In the genomic region with DNA sequence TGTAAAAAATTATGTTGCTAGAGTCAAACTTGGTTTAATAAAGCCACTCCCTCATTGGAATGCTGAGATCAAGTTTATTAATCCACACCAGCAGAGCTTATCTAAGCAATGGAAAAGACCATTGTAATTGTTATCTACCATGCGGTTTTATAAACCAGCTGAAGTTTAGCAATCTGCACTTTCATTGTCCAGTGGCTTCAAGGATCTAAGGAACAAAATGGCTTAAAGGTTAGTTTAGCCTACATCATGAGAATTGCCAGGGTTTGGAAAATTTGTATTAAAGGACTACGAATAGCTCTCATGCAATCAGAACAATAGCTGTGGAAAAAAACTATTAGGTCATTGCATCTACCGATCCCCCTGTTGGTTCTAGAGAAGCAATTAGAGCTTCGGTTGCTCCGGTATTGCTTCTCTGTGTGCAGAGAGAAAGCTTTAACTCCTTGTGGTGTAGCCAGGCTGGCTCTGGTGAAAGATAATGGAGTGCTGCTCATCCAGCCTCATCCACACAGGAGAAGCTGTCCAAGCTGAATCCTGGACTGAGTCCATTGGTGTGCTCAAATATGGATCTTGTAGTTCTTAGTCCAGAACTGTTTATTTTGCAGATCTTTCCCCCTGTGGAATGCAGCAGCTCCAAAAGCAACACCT, we compare ENCODE assay signal across 27 cellular contexts.
A peak's percentile ranks its signal among the peaks of the same experiment; 100 is the strongest.
DNase-seq lines count a peak whose midpoint lies in the region; ATAC-seq, FAIRE-seq and TF ChIP-seq lines count a peak whose summit lies in the region.
"Had no signal": no experiment of that assay in that cellular context is flagged by ENCODE, and none has a peak within 500 bp of the region (broad histone marks: within the 10 kb centered on the region; RNA-seq: fewer than 3 reads in every experiment).

No MANE protein-coding gene starts in this region.

- H3K36me3 ChIP-seq in astrocyte (ENCODE audit: insufficient read depth, low read length), result no peaks in the 10 kb centered on the region
- H3K36me3 ChIP-seq in stomach smooth muscle (ENCODE audit: control insufficient read depth in 2 of 2, insufficient read depth in 2 of 2, low read length in 2 of 2), result no peaks in the 10 kb centered on the region
- H3K36me3 ChIP-seq: heart left ventricle, ovary, upper lobe of right lung had no signal

- DNase-seq in NCI-H2227 (lab: John Stamatoyannopoulos, UW; ENCODE audit: unreplicated experiment) (peak; percentile 7), NCI-H2227 treated with DMSO at 0.1 percent for 48 hours (lab: John Stamatoyannopoulos, UW) (no peak), astrocyte (ENCODE audit: low read depth) (peak; percentile 22), left ventricle myocardium superior (no peak), MV-4-11 (lab: John Stamatoyannopoulos, UW) (no peak), NCI-H1694 treated with DMSO at 0.1 percent for 48 hours (lab: John Stamatoyannopoulos, UW) (no peak)
- no peak for DNase-seq in activated T-cell treated with anti-CD3 and anti-CD28 coated beads, Interleukin-2, amount 50 U/mL, for 1 hour
- DNase-seq: activated CD4-positive, alpha-beta T cell treated with anti-CD3 and anti-CD28 coated beads, Interleukin-2, amount 10 ng/mL, durations not matched to agents 24 days and 14 days; activated effector memory CD4-positive, alpha-beta T cell treated with Interleukin-2 at 50 U/mL for 16 hours; endodermal cell; GF-D8; H7; heart left ventricle; immature natural killer cell; naive B cell; NCI-H1694; NCI-H510A; ovary; SHP77 treated with DMSO at 0.1 percent for 48 hours; stimulated activated CD4-positive, alpha-beta T cell treated with anti-CD3 and anti-CD28 coated beads, Interleukin-2, amount 100 ng/mL, for 48 hours; T-cell; upper lobe of right lung had no signal

- H3K9me3 ChIP-seq in astrocyte (ENCODE audit: insufficient read depth, low read depth, low read length) (no peaks in the 10 kb centered on the region), stomach smooth muscle (ENCODE audit: control insufficient read depth in 2 of 2, low read length in 2 of 2) (no peaks in the 10 kb centered on the region)
- H3K9me3 ChIP-seq: BLaER1 treated with 17β-estradiol and CSF1 and Interleukin-3, amounts not matched to agents 10 nM and 100 nM; heart left ventricle; ovary; upper lobe of right lung had no signal

- H3K4me2 ChIP-seq in astrocyte (ENCODE audit: low read length), result no peak overlapping the region
- H3K4me2 ChIP-seq: BLaER1 treated with 17β-estradiol and CSF1 and Interleukin-3, amounts not matched to agents 10 nM and 100 nM had no signal

- H3K27me3 Mint-ChIP-seq in astrocyte (ENCODE audit: low read depth, unreplicated experiment), result no peaks in the 10 kb centered on the region
- H3K27me3 Mint-ChIP-seq: activated CD4-positive, alpha-beta T cell treated with anti-CD3 and anti-CD28 coated beads, Interleukin-2, amount 10 ng/mL, durations not matched to agents 24 days and 14 days; naive B cell; stimulated activated naive CD8-positive, alpha-beta T cell treated with anti-CD3 and anti-CD28 coated beads, Interleukin-15, Interleukin-2, amounts not matched to agents 100 ng/mL and 50 ng/mL, for 24 hours; T-cell had no signal

- H3K27me3 ChIP-seq in astrocyte (ENCODE audit: insufficient read depth, low read length) (no peaks in the 10 kb centered on the region), stomach smooth muscle (ENCODE audit: control insufficient read depth in 1 of 2, insufficient read depth in 2 of 2, low read length in 2 of 2) (no peaks in the 10 kb centered on the region)
- H3K27me3 ChIP-seq: BLaER1 treated with 17β-estradiol and CSF1 and Interleukin-3, amounts not matched to agents 10 nM and 100 nM; heart left ventricle; ovary; upper lobe of right lung had no signal

- ATAC-seq in left ventricle myocardium superior, result peak; percentile 47
- ATAC-seq: T-cell, upper lobe of right lung had no signal

- intact Hi-C loops in left ventricle myocardium superior (cut with micrococcal nuclease), result no loop called here

- no peak for TF ChIP-seq CTCF in astrocyte (IDR thresholded peaks at IDR 0.05; ENCODE audit: insufficient read depth, low read depth, low read length)

- no peak overlapping the region for H3K9ac ChIP-seq in astrocyte (ENCODE audit: low read length)
- no peak overlapping the region for H3K9ac ChIP-seq in stomach smooth muscle (ENCODE audit: low read length in 2 of 2)
- H3K9ac ChIP-seq: BLaER1 treated with 17β-estradiol and CSF1 and Interleukin-3, amounts not matched to agents 10 nM and 100 nM had no signal

- H3K27ac ChIP-seq in astrocyte (ENCODE audit: low read depth, low read length), result no peak overlapping the region
- H3K27ac ChIP-seq in stomach smooth muscle (ENCODE audit: low read length), result no peak overlapping the region
- H3K27ac ChIP-seq: BLaER1 treated with 17β-estradiol and CSF1 and Interleukin-3, amounts not matched to agents 10 nM and 100 nM; heart left ventricle; ovary; skin epidermis; upper lobe of right lung had no signal

- no peaks in the 10 kb centered on the region for H4K20me1 ChIP-seq in astrocyte (ENCODE audit: insufficient read depth, low read length)
- H4K20me1 ChIP-seq: BLaER1 treated with 17β-estradiol and CSF1 and Interleukin-3, amounts not matched to agents 10 nM and 100 nM had no signal

- H3K9me3 Mint-ChIP-seq in astrocyte (ENCODE audit: unreplicated experiment), result peaks cover 4% of the 10 kb centered on the region
- H3K9me3 Mint-ChIP-seq: endodermal cell, naive B cell had no signal

- no peaks in the 10 kb centered on the region for H3K36me3 Mint-ChIP-seq in astrocyte (ENCODE audit: low read depth, unreplicated experiment)

- H3K4me1 Mint-ChIP-seq in astrocyte (ENCODE audit: low read depth, unreplicated experiment), result peaks cover 3% of the 10 kb centered on the region
- H3K4me1 Mint-ChIP-seq: activated CD4-positive, alpha-beta T cell treated with anti-CD3 and anti-CD28 coated beads, Interleukin-2, amount 10 ng/mL, durations not matched to agents 24 days and 14 days; immature natural killer cell; naive B cell; T-cell had no signal

- H3K4me1 ChIP-seq in astrocyte (ENCODE audit: insufficient read depth, low read length), result peaks cover 8% of the 10 kb centered on the region
- H3K4me1 ChIP-seq in stomach smooth muscle (ENCODE audit: control insufficient read depth, insufficient read depth, low read length), result no peaks in the 10 kb centered on the region
- H3K4me1 ChIP-seq: BLaER1 treated with 17β-estradiol and CSF1 and Interleukin-3, amounts not matched to agents 10 nM and 100 nM; upper lobe of right lung had no signal

- H3K27ac Mint-ChIP-seq in astrocyte (ENCODE audit: unreplicated experiment), result no peak overlapping the region
- H3K27ac Mint-ChIP-seq: activated CD4-positive, alpha-beta T cell treated with anti-CD3 and anti-CD28 coated beads, Interleukin-2, amount 10 ng/mL, durations not matched to agents 24 days and 14 days; endodermal cell; immature natural killer cell; stimulated activated naive CD8-positive, alpha-beta T cell treated with anti-CD3 and anti-CD28 coated beads, Interleukin-15, Interleukin-2, amounts not matched to agents 100 ng/mL and 50 ng/mL, for 24 hours; T-cell had no signal

- no peak overlapping the region for H2AFZ ChIP-seq in astrocyte (ENCODE audit: low read depth, low read length)

- H3K4me3 Mint-ChIP-seq in astrocyte (ENCODE audit: unreplicated experiment), result no peak overlapping the region
- H3K4me3 Mint-ChIP-seq: activated CD4-positive, alpha-beta T cell treated with anti-CD3 and anti-CD28 coated beads, Interleukin-2, amount 10 ng/mL, durations not matched to agents 24 days and 14 days; endodermal cell; immature natural killer cell; naive B cell; stimulated activated naive CD8-positive, alpha-beta T cell treated with anti-CD3 and anti-CD28 coated beads, Interleukin-15, Interleukin-2, amounts not matched to agents 100 ng/mL and 50 ng/mL, for 24 hours; T-cell had no signal

- no peaks in the 10 kb centered on the region for H3K79me2 ChIP-seq in astrocyte (ENCODE audit: insufficient read depth, low read length)

- no peak overlapping the region for H3K4me3 ChIP-seq in astrocyte (ENCODE audit: insufficient read depth, low read depth, low read length)
- peak overlapping the region; percentile 47 to 55 for H3K4me3 ChIP-seq in stomach smooth muscle (ENCODE audit: low read length in 2 of 2)
- H3K4me3 ChIP-seq: BLaER1 treated with 17β-estradiol and CSF1 and Interleukin-3, amounts not matched to agents 10 nM and 100 nM; heart left ventricle; lung; ovary; skin epidermis; upper lobe of right lung had no signal

- FAIRE-seq in astrocyte (lab: Jason Lieb, UNC), result no peak

Comparison
In these comparisons a context has a peak if more than half of its experiments do, and no peak if none do; other contexts are left out.
1. DNase-seq: peak in NCI-H2227 (single experiment) and astrocyte (single experiment); none in NCI-H2227 treated with DMSO at 0.1 percent for 48 hours (single experiment), left ventricle myocardium superior (single experiment), MV-4-11 (single experiment), activated T-cell treated with anti-CD3 and anti-CD28 coated beads, Interleukin-2, amount 50 U/mL, for 1 hour (single experiment) and NCI-H1694 treated with DMSO at 0.1 percent for 48 hours (single experiment).